Comparison of ENCODE assay signal across 11 cellular contexts in the genomic region with DNA sequence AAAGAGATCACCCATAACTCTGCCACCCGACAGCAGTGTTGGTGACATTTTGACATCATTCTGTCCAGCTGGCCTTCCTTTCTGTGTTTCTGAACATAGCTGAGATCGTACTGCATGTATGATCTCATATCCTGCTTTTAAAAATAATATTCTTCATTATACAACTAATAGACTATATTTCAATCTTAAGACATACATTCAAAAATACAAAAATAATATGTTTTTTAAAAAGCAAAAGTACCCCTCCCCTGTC. TPM values are rescaled to one million over a fixed set of nuclear protein-coding genes. Genes with fewer than 3 reads are reported as not detected.
A peak's percentile ranks its signal among the peaks of the same experiment; 100 is the strongest.
DNase-seq lines count a peak whose midpoint lies in the region; ATAC-seq and TF ChIP-seq lines count a peak whose summit lies in the region.
"Had no signal": no experiment of that assay in that cellular context is flagged by ENCODE, and none has a peak within 500 bp of the region (broad histone marks: within the 10 kb centered on the region; RNA-seq: fewer than 3 reads in every experiment).

No MANE protein-coding gene starts in this region.

- TF ChIP-seq CTCF in RWPE1 (conservative IDR thresholded peaks at IDR 0.05; ENCODE audit: low read depth) (no peak), gastroesophageal sphincter (IDR thresholded peaks at IDR 0.05) (no peak), gastrocnemius medialis (IDR thresholded peaks at IDR 0.05 in 4 of 5, conservative IDR thresholded peaks at IDR 0.05 in 1 of 5) (no peak)

- no peak for TF ChIP-seq POLR2A in gastroesophageal sphincter (IDR thresholded peaks at IDR 0.05)
- no peak for TF ChIP-seq POLR2A in gastrocnemius medialis (IDR thresholded peaks at IDR 0.05)

- H3K27me3 ChIP-seq in ACC112 (ENCODE audit: insufficient read depth, low read length) = no peaks in the 10 kb centered on the region
- no peaks in the 10 kb centered on the region for H3K27me3 ChIP-seq in gastroesophageal sphincter
- H3K27me3 ChIP-seq in gastrocnemius medialis = no peaks in the 10 kb centered on the region

- CTCF ChIA-PET in RWPE1 (lab: Yijun Ruan, JAX) = interaction anchor here (0.6 kb wide), 3 partner anchors 19 to 199 kb away, joined by 3 to 6 read pairs (median 3); no protein-coding TSS in a partner anchor
- CTCF ChIA-PET in activated CD4-positive, alpha-beta T cell treated with anti-CD3 and anti-CD28 coated beads for 36 hours (lab: Charles Lee) = no interaction called here
- CTCF ChIA-PET in HEK293T (lab: Yijun Ruan, JAX) = no interaction called here

- no peaks in the 10 kb centered on the region for H3K27me3 Mint-ChIP-seq in activated CD4-positive, alpha-beta T cell treated with anti-CD3 and anti-CD28 coated beads for 36 hours

- H3K4me3 ChIP-seq in ACC112 (ENCODE audit: low read depth, low read length) (no peak overlapping the region), gastroesophageal sphincter (no peak overlapping the region), gastrocnemius medialis (no peak overlapping the region)
- H3K4me3 ChIP-seq: smooth muscle cell had no signal

- no peaks in the 10 kb centered on the region for H3K79me2 ChIP-seq in ACC112 (ENCODE audit: control insufficient read depth, insufficient read depth, low read length, unreplicated experiment)

- no peak overlapping the region for H3K4me3 Mint-ChIP-seq in activated CD4-positive, alpha-beta T cell treated with anti-CD3 and anti-CD28 coated beads for 36 hours
- H3K4me3 Mint-ChIP-seq: activated CD8-positive, alpha-beta T cell treated with anti-CD3 and anti-CD28 coated beads, Interleukin-2, amount 10 ng/mL, durations not matched to agents 7 days and 5 days; natural killer cell had no signal

- H2AFZ ChIP-seq in ACC112 (ENCODE audit: low read length, unreplicated experiment) = no peak overlapping the region

- peak overlapping the region; percentile 99 for H3K27ac ChIP-seq in ACC112 (ENCODE audit: low read depth, low read length)
- H3K27ac ChIP-seq in RWPE1 = peak overlapping the region; percentile 100
- H3K27ac ChIP-seq in gastroesophageal sphincter = peak overlapping the region; percentile 26 to 95 (median 72)
- peak overlapping the region; percentile 21 to 57 (median 38) for H3K27ac ChIP-seq in gastrocnemius medialis

- no peak for TF ChIP-seq EP300 in gastroesophageal sphincter (IDR thresholded peaks at IDR 0.05)

- POLR2A ChIA-PET in RWPE1 (lab: Yijun Ruan, JAX; ENCODE audit: low non-redundant PET) = no interaction called here
- POLR2A ChIA-PET in activated CD4-positive, alpha-beta T cell treated with anti-CD3 and anti-CD28 coated beads for 36 hours (lab: Charles Lee) = no interaction called here
- POLR2A ChIA-PET in HEK293T (lab: Yijun Ruan, JAX) = no interaction called here

- H3K4me1 ChIP-seq in ACC112 (ENCODE audit: control insufficient read depth, insufficient read depth, low read length, unreplicated experiment) = peaks cover 22% of the 10 kb centered on the region
- peaks cover 0 to 45% (median 0%) of the 10 kb centered on the region in 3 donors for H3K4me1 ChIP-seq in gastroesophageal sphincter
- peaks cover 2 to 8% of the 10 kb centered on the region in 2 donors for H3K4me1 ChIP-seq in gastrocnemius medialis

- H3K27ac Mint-ChIP-seq in activated CD4-positive, alpha-beta T cell treated with anti-CD3 and anti-CD28 coated beads for 36 hours = no peak overlapping the region
- H3K27ac Mint-ChIP-seq: activated CD8-positive, alpha-beta T cell treated with anti-CD3 and anti-CD28 coated beads, Interleukin-2, amount 10 ng/mL, durations not matched to agents 7 days and 5 days had no signal

- in situ Hi-C loops in gastrocnemius medialis (cut with MboI; ENCODE audit: low sequenced_read_pairs in 4 of 4) = no loop called here

- no peak for DNase-seq in RWPE1 (ENCODE audit: low spot score)
- DNase-seq in gastrocnemius medialis = no peak
- DNase-seq in UCSD-AML1 (lab: John Stamatoyannopoulos, UW; ENCODE audit: unreplicated experiment) = no peak
- DNase-seq in activated CD4-positive, alpha-beta T cell treated with anti-CD3 and anti-CD28 coated beads for 36 hours = no peak
- DNase-seq in HEK293T (ENCODE audit: extremely low spot score) = no peak
- no peak for DNase-seq in T-helper 9 cell
- DNase-seq: activated CD8-positive, alpha-beta T cell treated with anti-CD3 and anti-CD28 coated beads, Interleukin-2, amount 10 ng/mL, durations not matched to agents 7 days and 5 days; natural killer cell had no signal

- ATAC-seq in gastroesophageal sphincter = no peak
- ATAC-seq in gastrocnemius medialis = no peak
- ATAC-seq in activated CD4-positive, alpha-beta T cell treated with anti-CD3 and anti-CD28 coated beads for 36 hours = no peak
- ATAC-seq: activated CD8-positive, alpha-beta T cell treated with anti-CD3 and anti-CD28 coated beads, Interleukin-2, amount 10 ng/mL, durations not matched to agents 7 days and 5 days had no signal

- peaks cover 2% of the 10 kb centered on the region for H3K4me1 Mint-ChIP-seq in activated CD4-positive, alpha-beta T cell treated with anti-CD3 and anti-CD28 coated beads for 36 hours

- H3K9me3 ChIP-seq in gastroesophageal sphincter (no peaks in the 10 kb centered on the region), gastrocnemius medialis (no peaks in the 10 kb centered on the region)

- H3K9me3 Mint-ChIP-seq in activated CD4-positive, alpha-beta T cell treated with anti-CD3 and anti-CD28 coated beads for 36 hours (ENCODE audit: low read depth) = no peaks in the 10 kb centered on the region
- H3K9me3 Mint-ChIP-seq: natural killer cell had no signal

- 30 to 76% methylated on average over 2 of the region's 2 CpGs for WGBS in gastroesophageal sphincter (ENCODE audit: low coverage in 1 of 2), 2 donors

- intact Hi-C loops in gastrocnemius medialis (cut with DNase I; ENCODE audit: low total_unique reads) = no loop called here
- intact Hi-C loops in activated CD4-positive, alpha-beta T cell treated with anti-CD3 and anti-CD28 coated beads for 36 hours (cut with DNase I, micrococcal nuclease) = loop anchor here (1.0 to 10.0 kb wide), 3 partner anchors 67 to 195 kb away; no protein-coding TSS in a partner anchor

- H3K36me3 ChIP-seq in ACC112 (ENCODE audit: insufficient read depth, low read length) (peaks cover 21% of the 10 kb centered on the region), gastroesophageal sphincter (peaks cover 0 to 60% of the 10 kb centered on the region in 2 donors), gastrocnemius medialis (peaks cover 0 to 44% of the 10 kb centered on the region in 2 donors)

- H3K36me3 Mint-ChIP-seq in activated CD4-positive, alpha-beta T cell treated with anti-CD3 and anti-CD28 coated beads for 36 hours (ENCODE audit: low read depth) = peaks cover 13% of the 10 kb centered on the region
- H3K36me3 Mint-ChIP-seq: natural killer cell had no signal

TF ChIP-seq in HEK293T, 16 proteins besides CTCF, POLR2A, EP300 and RAD21:
- TF ChIP-seq ZNF384 (IDR thresholded peaks at IDR 0.05) (no peak), FOXM1 (IDR thresholded peaks at IDR 0.05; ENCODE audit: borderline replicate concordance) (no peak), SP1 (IDR thresholded peaks at IDR 0.05) (no peak), BHLHE40 (IDR thresholded peaks at IDR 0.05; ENCODE audit: borderline replicate concordance) (no peak)
TF ChIP-seq in HEK293T: peak in this region for 0.

RNA-seq across cellular contexts. Expression of gene RPL26L1, which starts 47.7 kb away (rescaled TPM):
- total RNA-seq in gastroesophageal sphincter (10 to 100 TPM; 14.7 to 34.9 (median 22.5) TPM), gastrocnemius medialis (10 to 100 TPM; 24.8 to 50.4 (median 41.5) TPM)
- 10 to 100 TPM; 62.8 to 72.6 TPM for total RNA-seq in activated CD4-positive, alpha-beta T cell treated with anti-CD3 and anti-CD28 coated beads for 36 hours

Comparison
In these comparisons a context has a peak if more than half of its experiments do, and no peak if none do; other contexts are left out.
1. H3K27ac ChIP-seq: peak in every context shown above with its lines; median percentile 100 in RWPE1; 99 in ACC112; 72 in gastroesophageal sphincter; 38 in gastrocnemius medialis.